In the genomic region with DNA sequence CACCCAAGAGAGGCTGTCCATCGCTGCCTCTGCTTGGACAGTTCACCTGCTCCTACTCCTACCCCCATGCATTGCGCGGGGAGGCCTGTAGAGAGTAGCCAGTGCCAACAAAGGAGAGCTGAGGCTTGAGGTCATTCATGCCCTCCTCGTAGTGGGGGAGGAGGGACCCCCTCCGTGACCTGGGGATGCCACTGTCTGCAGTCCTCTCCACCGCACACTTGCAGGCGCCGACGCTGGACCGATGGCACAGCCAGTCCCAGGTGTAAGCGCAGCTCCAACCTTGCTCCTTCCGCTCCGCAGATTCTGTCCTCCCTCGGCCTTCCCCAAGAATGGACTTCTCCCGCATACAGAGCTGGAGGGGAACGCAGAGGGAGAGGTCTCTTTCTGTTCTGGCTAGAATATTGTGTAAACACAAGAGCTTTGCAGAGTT, we compare ENCODE assay signal across 8 cellular contexts. TPM values are rescaled to one million over a fixed set of nuclear protein-coding genes. Genes with fewer than 3 reads are reported as not detected.
A peak's percentile ranks its signal among the peaks of the same experiment; 100 is the strongest.
DNase-seq lines count a peak whose midpoint lies in the region; ATAC-seq and TF ChIP-seq lines count a peak whose summit lies in the region.

No MANE protein-coding gene starts in this region.

- H2AFZ ChIP-seq in fibroblast of lung (ENCODE audit: low read length): no peak overlapping the region

- peak overlapping the region; percentile 92 for H3K4me3 ChIP-seq in GM06990 (replicated peaks; ENCODE audit: low read depth, low read length)
- H3K4me3 ChIP-seq in fibroblast of lung (replicated peaks in 1 of 4; ENCODE audit: control extremely low read depth in 1 of 4, insufficient read depth in 1 of 4, low read depth in 3 of 4, low read length in 4 of 4): peak overlapping the region; percentile 44 to 97 (median 86)
- H3K4me3 ChIP-seq in prostate gland: peak overlapping the region; percentile 81 to 88

- no peaks in the 10 kb centered on the region for H3K9me3 ChIP-seq in T-helper 17 cell (ENCODE audit: control insufficient read depth, low read length, poor library complexity, severe bottlenecking)
- no peaks in the 10 kb centered on the region for H3K9me3 ChIP-seq in fibroblast of lung (ENCODE audit: control insufficient read depth, insufficient read depth, low read depth, low read length)
- H3K9me3 ChIP-seq in prostate gland: no peaks in the 10 kb centered on the region

- DNase-seq in GM06990 (ENCODE audit: extremely low read depth, insufficient read length) (no peak), T-helper 17 cell (no peak), fibroblast of lung (ENCODE audit: low read depth in 2 of 2) (no peak), prostate gland (ENCODE audit: low spot score) (no peak), NCI-H2107 (lab: John Stamatoyannopoulos, UW) (no peak), nucleus accumbens (lab: John Stamatoyannopoulos, UW) (no peak), DMS53 treated with DMSO at 0.1 percent for 48 hours (lab: John Stamatoyannopoulos, UW; ENCODE audit: unreplicated experiment) (no peak)
- DNase-seq in activated effector memory CD4-positive, alpha-beta T cell treated with anti-CD3 and anti-CD28 coated beads, Interleukin-2, amount 50 U/mL, for 16 hours: no peak

- H3K27me3 ChIP-seq in GM06990 (replicated peaks; ENCODE audit: control insufficient read depth, insufficient read depth, low read length) (no peaks in the 10 kb centered on the region), fibroblast of lung (ENCODE audit: control insufficient read depth, insufficient read depth, low read length) (no peaks in the 10 kb centered on the region), prostate gland (replicated peaks; ENCODE audit: insufficient read depth) (no peaks in the 10 kb centered on the region)

- H3K36me3 Mint-ChIP-seq in T-helper 17 cell (ENCODE audit: low read depth): peaks cover 4% of the 10 kb centered on the region

- TF ChIP-seq POLR2A in prostate gland (IDR thresholded peaks at IDR 0.05): no peak

- intact Hi-C loops in prostate gland (cut with DNase I): no loop called here

- peaks cover 13% of the 10 kb centered on the region for H3K36me3 ChIP-seq in GM06990 (ENCODE audit: control insufficient read depth, insufficient read depth, low read length)
- peaks cover 14% of the 10 kb centered on the region for H3K36me3 ChIP-seq in fibroblast of lung (ENCODE audit: control insufficient read depth, insufficient read depth, low read length)
- H3K36me3 ChIP-seq in prostate gland: peaks cover 5 to 10% of the 10 kb centered on the region in 2 donors

- WGBS in prostate gland: 40% methylated on average over 16 of the region's 16 CpGs

- no peaks in the 10 kb centered on the region for H4K20me1 ChIP-seq in fibroblast of lung (ENCODE audit: control insufficient read depth, extremely low read depth, insufficient read depth, low read length)

- H3K79me2 ChIP-seq in fibroblast of lung (ENCODE audit: control insufficient read depth, insufficient read depth, low read length): peaks cover 39% of the 10 kb centered on the region

- H3K4me1 ChIP-seq in fibroblast of lung (ENCODE audit: control insufficient read depth, extremely low read depth, insufficient read depth, low read length) (peaks cover 14% of the 10 kb centered on the region), prostate gland (replicated peaks) (no peaks in the 10 kb centered on the region)

- H3K27ac Mint-ChIP-seq in T-helper 17 cell: no peak overlapping the region

- H3K27me3 Mint-ChIP-seq in T-helper 17 cell: peaks cover 41% of the 10 kb centered on the region

- TF ChIP-seq CTCF in GM06990 (IDR thresholded peaks at IDR 0.05; ENCODE audit: insufficient read depth, low read length, poor library complexity, severe bottlenecking) (no peak), fibroblast of lung (conservative IDR thresholded peaks at IDR 0.05 in 1 of 2, IDR thresholded peaks at IDR 0.05 in 1 of 2; ENCODE audit: low read depth in 1 of 2, low read length in 2 of 2) (no peak), prostate gland (IDR thresholded peaks at IDR 0.05) (no peak)

- H3K27ac ChIP-seq in fibroblast of lung (ENCODE audit: insufficient read depth, low read length) (peak overlapping the region; percentile 56), prostate gland (peak overlapping the region; percentile 88 to 92)

- peaks cover 12% of the 10 kb centered on the region for H3K4me1 Mint-ChIP-seq in T-helper 17 cell

- peak overlapping the region; percentile 81 for H3K4me3 Mint-ChIP-seq in T-helper 17 cell

- ATAC-seq in T-helper 17 cell: no peak

- H3K9ac ChIP-seq in fibroblast of lung (ENCODE audit: insufficient read depth, low read length): no peak overlapping the region

- H3K4me2 ChIP-seq in fibroblast of lung (ENCODE audit: extremely low read depth, insufficient read depth, low read length): peak overlapping the region; percentile 78

RNA-seq across cellular contexts. Expression of gene PHLDA3, which starts 0.7 kb away (rescaled TPM):
- total RNA-seq in T-helper 17 cell: 1 to 10 TPM; 1.6 to 2.7 TPM
- 138 and 141 TPM in 2 replicates for total RNA-seq in fibroblast of lung
- polyA plus RNA-seq in fibroblast of lung: 25.9 and 26.5 TPM in 2 replicates
- 57.8 and 74.3 TPM in 2 replicates for polyA plus RNA-seq in fibroblast of lung (2012)
- polyA minus RNA-seq in fibroblast of lung (ENCODE audit: low replicate concordance): 18.9 and 32.3 TPM in 2 replicates
- 10 to 100 TPM; 49.7 to 73.9 TPM for total RNA-seq in prostate gland

RNA-seq across cellular contexts. Expression of gene CSRP1, which starts 37.3 kb away (rescaled TPM):
- total RNA-seq in T-helper 17 cell (10 to 100 TPM; 37.2 to 51.7 TPM), fibroblast of lung (158 and 195 TPM in 2 replicates), prostate gland (1,000 to 10,000 TPM; 1,117 to 1,634 TPM)
- 438 and 1,081 TPM in 2 replicates for polyA plus RNA-seq in fibroblast of lung
- polyA plus RNA-seq in fibroblast of lung (2012): 450 and 1,109 TPM in 2 replicates
- 886 and 2,174 TPM in 2 replicates for polyA minus RNA-seq in fibroblast of lung (ENCODE audit: low replicate concordance)

RNA-seq across cellular contexts. Expression of gene TNNI1, which starts 48.1 kb away (rescaled TPM):
- total RNA-seq in T-helper 17 cell (not detected), fibroblast of lung (not detected in 2 replicates), prostate gland (10 to 100 TPM in 1 of 2 donors, not detected in 1; 16.9 TPM)
- polyA plus RNA-seq in fibroblast of lung: 0.06 and 0.09 TPM in 2 replicates
- polyA plus RNA-seq in fibroblast of lung (2012): not detected in 2 replicates
- polyA minus RNA-seq in fibroblast of lung (ENCODE audit: low replicate concordance): not detected in 2 replicates

Comparison
In these comparisons a context has a peak if more than half of its experiments do, and no peak if none do; other contexts are left out.
1. RNA of gene PHLDA3, which starts 0.7 kb away (total RNA-seq): 138 to 141 TPM in fibroblast of lung and 49.7 to 73.9 TPM in prostate gland; 1.6 to 2.7 TPM in T-helper 17 cell; every median in the first group is over 10 times any median in the second.
2. Peak in every context shown above with its lines, with median percentiles within 50 percentile points of each other: H3K4me3 ChIP-seq.